ENCODE assay signal across 9 cellular contexts in the genomic region with DNA sequence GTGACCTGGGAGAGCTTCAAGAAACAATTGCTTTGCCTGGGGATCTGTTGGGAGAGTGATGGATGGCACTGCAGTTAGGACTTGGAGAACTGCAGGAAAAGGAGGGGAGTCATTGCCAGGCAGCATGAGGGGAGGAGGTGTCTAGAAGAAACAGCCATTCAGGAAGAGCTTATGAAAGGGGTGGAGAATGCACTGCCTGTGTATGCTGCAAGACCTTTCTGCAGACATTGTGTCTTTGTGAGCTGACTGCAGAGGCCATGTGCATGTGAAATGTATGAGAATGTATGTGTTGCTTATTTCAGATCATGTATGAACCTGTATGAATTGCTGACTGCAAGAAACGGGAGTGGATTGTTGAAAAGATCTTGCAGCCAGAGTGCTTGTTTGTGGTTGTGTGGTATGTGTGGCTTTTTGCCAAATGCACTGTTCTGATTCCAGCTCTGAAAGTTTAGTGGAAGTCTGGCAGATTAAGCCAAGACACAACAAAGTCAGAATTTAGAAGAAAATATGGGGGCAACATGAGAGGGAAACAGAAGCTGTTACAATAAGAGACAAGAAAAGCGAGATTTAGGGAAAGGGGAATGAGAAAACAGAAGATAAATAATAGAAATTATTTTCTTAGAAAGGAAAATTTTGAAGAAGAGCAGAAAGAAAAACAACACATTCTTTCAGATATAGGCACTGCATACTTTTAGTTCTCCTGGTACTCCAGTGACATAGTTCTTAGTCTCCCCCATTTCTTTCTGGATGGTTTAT. TPM values are rescaled to one million over a fixed set of nuclear protein-coding genes. Genes with fewer than 3 reads are reported as not detected.
DNase-seq lines count a peak whose midpoint lies in the region; ATAC-seq and TF ChIP-seq lines count a peak whose summit lies in the region.
"Had no signal": no experiment of that assay in that cellular context is flagged by ENCODE, and none has a peak within 500 bp of the region (broad histone marks: within the 10 kb centered on the region; RNA-seq: fewer than 3 reads in every experiment).

No MANE protein-coding gene starts in this region.

- H3K9ac ChIP-seq in mammary epithelial cell (ENCODE audit: insufficient read depth, low read length) = no peak overlapping the region

- H3K79me2 ChIP-seq in mammary epithelial cell (ENCODE audit: insufficient read depth, low read length) = no peaks in the 10 kb centered on the region

- H3K9me3 ChIP-seq in mammary epithelial cell (replicated peaks; ENCODE audit: insufficient read depth, low read length) = no peaks in the 10 kb centered on the region

- no peaks in the 10 kb centered on the region for H3K36me3 ChIP-seq in mammary epithelial cell (ENCODE audit: insufficient read depth, low read length)

- H3K4me1 ChIP-seq in mammary epithelial cell (ENCODE audit: insufficient read depth, low read length) = peaks cover 19% of the 10 kb centered on the region

- no peaks in the 10 kb centered on the region for H3K27me3 ChIP-seq in mammary epithelial cell (ENCODE audit: insufficient read depth, low read length)

- no TSS peak for BruUV-seq in mammary epithelial cell (replicated peaks; lab: Mats Ljungman, UMichigan)

- CTCF ChIA-PET in mammary epithelial cell (lab: Charles Lee; ENCODE audit: low non-redundant PET) = no interaction called here

- no peaks in the 10 kb centered on the region for H4K20me1 ChIP-seq in mammary epithelial cell (ENCODE audit: insufficient read depth, low read length)

- ATAC-seq in HG02678 (IDR thresholded peaks at IDR 0.05; ENCODE audit: unreplicated experiment) (no peak), HG03159 (IDR thresholded peaks at IDR 0.05; ENCODE audit: unreplicated experiment) (no peak), HG02840 (IDR thresholded peaks at IDR 0.05; ENCODE audit: low FRiP score, unreplicated experiment) (no peak)

- H3K4me2 ChIP-seq in mammary epithelial cell (ENCODE audit: insufficient read depth, low read depth, low read length) = peak overlapping the region; percentile 22

- H2AFZ ChIP-seq in mammary epithelial cell (ENCODE audit: low read depth, low read length) = no peak overlapping the region

- H3K27ac ChIP-seq in mammary epithelial cell (ENCODE audit: insufficient read depth, low read depth, low read length) = no peak overlapping the region

- dilution Hi-C loops in mammary epithelial cell (cut with HindIII; ENCODE audit: low sequenced_read_pairs) = no loop called here

- in situ Hi-C loops in mammary epithelial cell (cut with MboI; ENCODE audit: low sequenced_read_pairs in 2 of 2) = loop anchor here in 1 of 2 donors (10.0 kb wide), 1 partner anchor 197 kb away; no protein-coding TSS in a partner anchor

- no peak for TF ChIP-seq CTCF in mammary epithelial cell (conservative IDR thresholded peaks at IDR 0.05 in 1 of 2, IDR thresholded peaks at IDR 0.05 in 1 of 2; ENCODE audit: extremely low read depth in 1 of 2, insufficient read depth in 1 of 2, low read depth in 1 of 2, low read length in 2 of 2)

- WGBS in mammary epithelial cell (ENCODE audit: low coverage, missing lambda C conversion rate) = 0% methylated on average over 2 of the region's 2 CpGs

- intact Hi-C loops in mammary epithelial cell (cut with micrococcal nuclease) = no loop called here

- DNase-seq in H4 (ENCODE audit: low spot score) = peak; percentile 95
- peak; percentile 86 for DNase-seq in NCI-H2227 treated with DMSO at 0.1 percent for 48 hours (lab: John Stamatoyannopoulos, UW)
- DNase-seq in mammary epithelial cell = peak; percentile 79
- DNase-seq in left kidney (ENCODE audit: low read depth, low spot score) = peak; percentile 97
- DNase-seq in ureter (ENCODE audit: low spot score) = peak; percentile 51

- no peak overlapping the region for H3K4me3 ChIP-seq in mammary epithelial cell (replicated peaks in 1 of 3; ENCODE audit: insufficient read depth in 1 of 3, low read depth in 2 of 3, low read length in 3 of 3)

RNA-seq across cellular contexts. Expression of a gene that starts 9.8 kb away (rescaled TPM):
- total RNA-seq in H4 (2014; rRNA removed; shearing (Covaris generic)) = 15.9 and 18.6 TPM in 2 replicates
- total RNA-seq in mammary epithelial cell (10 to 100 TPM; 27.2 to 30.2 TPM), ureter (43.4 TPM)
- polyA plus RNA-seq in mammary epithelial cell = 12.9 TPM
- polyA minus RNA-seq in mammary epithelial cell = 34.4 TPM

RNA-seq across cellular contexts. Expression of a gene that starts 25.4 kb away (rescaled TPM):
- not detected in 2 replicates for total RNA-seq in H4 (2014; rRNA removed; shearing (Covaris generic))
- total RNA-seq in mammary epithelial cell (1 to 10 TPM; 2.4 to 7.5 TPM), ureter (17.0 TPM)
- polyA plus RNA-seq in mammary epithelial cell = 17.7 TPM
- polyA minus RNA-seq in mammary epithelial cell = 31.9 TPM
- total RNA-seq: T-helper 1 cell treated with Interleukin-12 subunit alpha and Interleukin-12 subunit beta and Interleukin-4 antibody, amounts not matched to agents 30 ng/mL and 1 ng/mL, for 36 hours had no signal
